ENCODE assay signal across 1 cellular context in genomic region chr2:30115141-30115980, GRCh38.
TF ChIP-seq lines count a peak whose summit lies in the region.

No MANE protein-coding gene starts in this region.

TF ChIP-seq in IMR-90, 13 proteins besides CTCF, POLR2A, EP300 and RAD21:
- TF ChIP-seq RFX5 (IDR thresholded peaks at IDR 0.05; ENCODE audit: low read depth, low read length) = no peak
- no peak for TF ChIP-seq CEBPB (IDR thresholded peaks at IDR 0.05; ENCODE audit: low read depth, low read length)
- no peak for TF ChIP-seq MAFK (IDR thresholded peaks at IDR 0.05; ENCODE audit: low read depth, low read length)
- no peak for TF ChIP-seq MAZ (IDR thresholded peaks at IDR 0.05; ENCODE audit: borderline replicate concordance, low read depth, low read length)
- 0 out of 2 replicates have a peak, but pooled peaks have one; percentile 39 for TF ChIP-seq BHLHE40 (IDR thresholded peaks at IDR 0.05; ENCODE audit: low read depth, low read length)
- TF ChIP-seq USF2 (IDR thresholded peaks at IDR 0.05; ENCODE audit: low read depth, low read length) = no peak
- TF ChIP-seq FOS (IDR thresholded peaks at IDR 0.05; ENCODE audit: low read depth, low read length) = 0 out of 2 replicates have a peak, but pooled peaks have one; percentile 21
- TF ChIP-seq RCOR1 (IDR thresholded peaks at IDR 0.05; ENCODE audit: insufficient replicate concordance, low read length) = no peak
- TF ChIP-seq SMC3 (IDR thresholded peaks at IDR 0.05; ENCODE audit: low read depth, low read length) = peak; percentile 89
- no peak for TF ChIP-seq CHD1 (IDR thresholded peaks at IDR 0.05; ENCODE audit: low read depth, low read length)
- TF ChIP-seq NFE2L2 (IDR thresholded peaks at IDR 0.05; ENCODE audit: low read depth, low read length) = no peak
- no peak for TF ChIP-seq MXI1 (IDR thresholded peaks at IDR 0.05; ENCODE audit: borderline replicate concordance, low read depth, low read length)
